Comparison of ENCODE assay signal across 21 cellular contexts in genomic region chr17:73834684-73835343, GRCh38.
DNase-seq lines count a peak whose midpoint lies in the region; ATAC-seq, FAIRE-seq and TF ChIP-seq lines count a peak whose summit lies in the region.
"Had no signal": no experiment of that assay in that cellular context is flagged by ENCODE, and none has a peak within 500 bp of the region (broad histone marks: within the 10 kb centered on the region; RNA-seq: fewer than 3 reads in every experiment).

No MANE protein-coding gene starts in this region.

- POLR2A ChIA-PET in HepG2 (lab: Yijun Ruan, JAX): no interaction called here

- no peak for FAIRE-seq in HepG2 (lab: Jason Lieb, UNC)
- FAIRE-seq: A549, GM18507, H54 had no signal

- H3K36me3 Mint-ChIP-seq in T-helper 17 cell (ENCODE audit: low read depth): peaks cover 4% of the 10 kb centered on the region

- H3K4me1 ChIP-seq in HepG2 (ENCODE audit: insufficient read depth, low read length): no peaks in the 10 kb centered on the region
- H3K4me1 ChIP-seq in right lobe of liver: no peaks in the 10 kb centered on the region
- peaks cover 4% of the 10 kb centered on the region for H3K4me1 ChIP-seq in mucosa of descending colon (ENCODE audit: low read depth)

- TF ChIP-seq POLR2A in HepG2 (IDR thresholded peaks at IDR 0.05; ENCODE audit: insufficient read depth in 1 of 2, low read depth in 2 of 2, low read length in 2 of 2) (no peak), right lobe of liver (IDR thresholded peaks at IDR 0.05) (no peak)

- no peaks in the 10 kb centered on the region for H3K36me3 ChIP-seq in HepG2 (replicated peaks in 1 of 2; ENCODE audit: control insufficient read depth in 1 of 2, insufficient read depth in 2 of 2, low read length in 2 of 2)
- H3K36me3 ChIP-seq in right lobe of liver: no peaks in the 10 kb centered on the region
- H3K36me3 ChIP-seq in mucosa of descending colon (ENCODE audit: low read depth): no peaks in the 10 kb centered on the region

- ATAC-seq in HepG2 (no peak), right lobe of liver (no peak), T-helper 17 cell (no peak), mucosa of descending colon (peak; percentile 65), HG03196 (IDR thresholded peaks at IDR 0.05; ENCODE audit: unreplicated experiment) (no peak)

- H3K27ac ChIP-seq in HepG2 (ENCODE audit: extremely low read length, insufficient read depth, low read length) (no peak overlapping the region), right lobe of liver (no peak overlapping the region)
- H3K27ac ChIP-seq: BLaER1 treated with 17β-estradiol and CSF1 and Interleukin-3, amounts not matched to agents 10 nM and 100 nM; RWPE1 had no signal

- H3K4me3 ChIP-seq in HepG2 (replicated peaks in 1 of 3; ENCODE audit: insufficient read depth in 1 of 3, low read depth in 2 of 3, low read length in 3 of 3): no peak overlapping the region
- H3K4me3 ChIP-seq in right lobe of liver: no peak overlapping the region
- no peak overlapping the region for H3K4me3 ChIP-seq in mucosa of descending colon
- H3K4me3 ChIP-seq: A549; BLaER1 treated with 17β-estradiol and CSF1 and Interleukin-3, amounts not matched to agents 10 nM and 100 nM had no signal

- TF ChIP-seq CTCF in HepG2 (CRISPR knock-in tag; IDR thresholded peaks at IDR 0.05) (no peak), right lobe of liver (IDR thresholded peaks at IDR 0.05) (no peak), mucosa of descending colon (IDR thresholded peaks at IDR 0.05) (no peak)

- H3K9me3 ChIP-seq in HepG2 (ENCODE audit: low read length) (no peaks in the 10 kb centered on the region), right lobe of liver (no peaks in the 10 kb centered on the region), T-helper 17 cell (ENCODE audit: control insufficient read depth, low read length, poor library complexity, severe bottlenecking) (no peaks in the 10 kb centered on the region), mucosa of descending colon (no peaks in the 10 kb centered on the region)
- H3K9me3 ChIP-seq: A549 had no signal

- in situ Hi-C loops in HepG2 (cut with HindIII; ENCODE audit: extremely low pct_ligation_motif_present, low pct_unique_long_range_greater_than_20kb): no loop called here

- no peak overlapping the region for H3K9ac ChIP-seq in HepG2 (ENCODE audit: insufficient read depth, low read depth, low read length)
- H3K9ac ChIP-seq: BLaER1 treated with 17β-estradiol and CSF1 and Interleukin-3, amounts not matched to agents 10 nM and 100 nM had no signal

- no peak overlapping the region for H3K4me3 Mint-ChIP-seq in T-helper 17 cell
- H3K4me3 Mint-ChIP-seq: CD8-positive, alpha-beta memory T cell had no signal

- intact Hi-C loops in HepG2 (cut with micrococcal nuclease; ENCODE audit: unreplicated experiment): no loop called here
- intact Hi-C loops in right lobe of liver (cut with DNase I): no loop called here
- intact Hi-C loops in mucosa of descending colon (cut with DNase I, micrococcal nuclease): no loop called here

- peaks cover 2 to 22% of the 10 kb centered on the region in 2 experiments; a peak in 2 of 5 replicates for H3K27me3 ChIP-seq in HepG2 (ENCODE audit: control insufficient read depth in 1 of 2, insufficient read depth in 2 of 2, low read length in 2 of 2)
- H3K27me3 ChIP-seq in right lobe of liver: no peaks in the 10 kb centered on the region
- H3K27me3 ChIP-seq: BLaER1 treated with 17β-estradiol and CSF1 and Interleukin-3, amounts not matched to agents 10 nM and 100 nM had no signal

- no peak for TF ChIP-seq RAD21 in HepG2 (CRISPR knock-in tag; IDR thresholded peaks at IDR 0.05)

- no peaks in the 10 kb centered on the region for H4K20me1 ChIP-seq in HepG2 (ENCODE audit: insufficient read depth, low read length)
- H4K20me1 ChIP-seq: BLaER1 treated with 17β-estradiol and CSF1 and Interleukin-3, amounts not matched to agents 10 nM and 100 nM had no signal

- DNase-seq in HepG2 (ENCODE audit: low spot score) (no peak), right lobe of liver (no peak), T-helper 17 cell (no peak), mucosa of descending colon (peak in 1 of 3 donors; percentile 44), HPDE6-E6E7 (ENCODE audit: extremely low spot score) (no peak)
- no peak for DNase-seq in activated CD8-positive, alpha-beta memory T cell treated with anti-CD3 and anti-CD28 coated beads for 24 hours
- DNase-seq: AML-193; Calu3; CD8-positive, alpha-beta memory T cell; DMS153; DND-41; MM.1S; NCI-H2029; NCI-H526 treated with DMSO at 0.1 percent for 48 hours; SHP77 had no signal

- CTCF ChIA-PET in HepG2 (lab: Yijun Ruan, JAX; ENCODE audit: low intra/inter-chr PET ratio, low total read pairs): no interaction called here

- 48% methylated on average over 17 of the region's 17 CpGs for WGBS in HepG2 (ENCODE audit: low lambda C conversion rate)
- WGBS in right lobe of liver (ENCODE audit: insufficient coverage, low coverage, low lambda C conversion rate, missing lambda C conversion rate): 59% methylated on average over 17 of the region's 17 CpGs

- TF ChIP-seq EP300 in HepG2 (IDR thresholded peaks at IDR 0.05; ENCODE audit: low read depth in 2 of 2, low read length in 2 of 2): no peak
- no peak for TF ChIP-seq EP300 in HepG2 (CRISPR knock-in tag; IDR thresholded peaks at IDR 0.05; ENCODE audit: borderline replicate concordance)

- no peak overlapping the region for H2AFZ ChIP-seq in HepG2 (ENCODE audit: low read length)

- H3K4me1 Mint-ChIP-seq in T-helper 17 cell: peaks cover 31% of the 10 kb centered on the region

- H3K27ac Mint-ChIP-seq in T-helper 17 cell: peak overlapping the region; percentile 37

- no peak overlapping the region for H3K4me2 ChIP-seq in HepG2 (ENCODE audit: low read depth, low read length)
- H3K4me2 ChIP-seq: BLaER1 treated with 17β-estradiol and CSF1 and Interleukin-3, amounts not matched to agents 10 nM and 100 nM had no signal

- no TSS peak for BruUV-seq in HepG2 (replicated peaks; lab: Mats Ljungman, UMichigan)

- no peaks in the 10 kb centered on the region for H3K79me2 ChIP-seq in HepG2 (ENCODE audit: insufficient read depth, low read length)

- H3K27me3 Mint-ChIP-seq in T-helper 17 cell: peaks cover 12% of the 10 kb centered on the region

TF ChIP-seq in HepG2, 621 proteins besides CTCF, POLR2A, EP300 and RAD21:
- peak; percentile 69 for TF ChIP-seq ZNF629 (CRISPR knock-in tag; conservative IDR thresholded peaks at IDR 0.05)
- no peak for TF ChIP-seq NKX3-1 (CRISPR knock-in tag; IDR thresholded peaks at IDR 0.05)
